ENCODE assay signal across 20 cellular contexts in the genomic region with DNA sequence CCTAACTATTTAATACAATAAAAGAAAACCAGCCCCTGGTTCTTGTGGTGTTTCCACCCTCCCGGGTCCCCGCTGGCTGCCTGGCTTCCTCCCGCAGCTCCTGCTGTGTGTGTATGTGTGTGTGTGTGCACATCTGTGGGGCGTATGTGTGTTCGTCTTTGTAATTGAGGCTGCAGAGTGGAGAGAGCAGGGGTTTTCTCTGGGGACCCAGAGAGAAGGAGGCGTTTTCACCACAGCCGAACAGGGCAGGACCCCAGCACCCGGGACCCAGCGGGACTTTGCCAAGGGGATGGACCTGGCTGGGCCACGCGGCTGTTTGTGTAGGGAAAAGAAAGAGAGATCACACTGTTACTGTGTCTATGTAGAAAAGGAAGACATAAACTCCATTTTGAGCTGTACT. TPM values are rescaled to one million over a fixed set of nuclear protein-coding genes. Genes with fewer than 3 reads are reported as not detected.
DNase-seq lines count a peak whose midpoint lies in the region; ATAC-seq lines count a peak whose summit lies in the region.
"Had no signal": no experiment of that assay in that cellular context is flagged by ENCODE, and none has a peak within 500 bp of the region (broad histone marks: within the 10 kb centered on the region; RNA-seq: fewer than 3 reads in every experiment).

No MANE protein-coding gene starts in this region.

- H3K36me3 ChIP-seq in mesodermal cell (ENCODE audit: control insufficient read depth, insufficient read depth, low read length), result no peaks in the 10 kb centered on the region
- H3K36me3 ChIP-seq: HAP-1 had no signal

- WGBS in mesodermal cell (ENCODE audit: insufficient coverage in 2 of 2), 2 experiments, result 30 to 50% methylated on average over 5 to 9 of the region's 11 CpGs

- intact Hi-C loops in cardiac septum (cut with DNase I) (loop anchor here (5.0 kb wide), 3 partner anchors 135 to 215 kb away; no protein-coding TSS in a partner anchor), left ventricle myocardium superior (cut with micrococcal nuclease) (no loop called here)

- DNase-seq in cardiac septum (ENCODE audit: low spot score) (peak; percentile 50), left ventricle myocardium superior (no peak), amniotic epithelial cell (ENCODE audit: low read depth) (peak; percentile 36), AML-193 (lab: John Stamatoyannopoulos, UW) (no peak)
- DNase-seq in stimulated activated CD4-positive, alpha-beta T cell treated with anti-CD3 and anti-CD28 coated beads, Interleukin-4, amount 100 ng/mL, for 4 hours, result no peak
- DNase-seq: activated CD8-positive, alpha-beta T cell treated with anti-CD3 and anti-CD28 coated beads, Interleukin-2, amount 10 ng/mL, durations not matched to agents 7 days and 5 days; NCI-H1105; NCI-H510A treated with DMSO at 0.1 percent for 48 hours; Right ventricle myocardium superior; stimulated activated CD8-positive, alpha-beta memory T cell treated with anti-CD3 and anti-CD28 coated beads, Interleukin-4, amount 100 ng/mL, for 48 hours; T1000 had no signal

- peak overlapping the region; percentile 82 for H3K27ac ChIP-seq in mesodermal cell (ENCODE audit: low read depth, low read length, severe bottlenecking)

- H3K9me3 ChIP-seq in mesodermal cell (ENCODE audit: control insufficient read depth, low read length), result no peaks in the 10 kb centered on the region
- H3K9me3 ChIP-seq: HAP-1 had no signal

- H3K4me1 ChIP-seq in mesodermal cell (ENCODE audit: control insufficient read depth, insufficient read depth, low read length, poor library complexity, severe bottlenecking), result peaks cover 58% of the 10 kb centered on the region

- peak overlapping the region; percentile 34 for H3K4me3 ChIP-seq in mesodermal cell (ENCODE audit: extremely low read depth, insufficient read depth, low read length, poor library complexity, severe bottlenecking)
- H3K4me3 ChIP-seq: HAP-1 had no signal

- ATAC-seq in left ventricle myocardium superior (no peak), GM19351 (IDR thresholded peaks at IDR 0.05; ENCODE audit: unreplicated experiment) (no peak), HG02610 (IDR thresholded peaks at IDR 0.05; ENCODE audit: unreplicated experiment) (no peak)
- ATAC-seq: activated CD8-positive, alpha-beta T cell treated with anti-CD3 and anti-CD28 coated beads, Interleukin-2, amount 10 ng/mL, durations not matched to agents 7 days and 5 days; activated naive CD4-positive, alpha-beta T cell treated with anti-CD3 and anti-CD28 coated beads, Interleukin-2, amount 50 U/mL, for 72 hours; esophagus mucosa had no signal

RNA-seq across cellular contexts. Expression of gene IGLL1, which starts 42.7 kb away (rescaled TPM):
- total RNA-seq in cardiac septum (not detected), left ventricle myocardium superior (not detected)
- polyA plus RNA-seq in mesodermal cell (2013, experiment 1 of 2), result not detected
- not detected for polyA plus RNA-seq in mesodermal cell (2013, experiment 2 of 2)
- total RNA-seq: activated CD8-positive, alpha-beta T cell treated with anti-CD3 and anti-CD28 coated beads, Interleukin-2, amount 10 ng/mL, durations not matched to agents 7 days and 5 days; activated naive CD4-positive, alpha-beta T cell treated with anti-CD3 and anti-CD28 coated beads, Interleukin-2, amount 50 U/mL, for 72 hours; chondrocyte; esophagus mucosa; lower leg skin; omental fat pad; Right ventricle myocardium superior had no signal

Comparison
In these comparisons a context has a peak if more than half of its experiments do, and no peak if none do; other contexts are left out.
1. DNase-seq: peak in cardiac septum (single experiment) and amniotic epithelial cell (single experiment); none in left ventricle myocardium superior (single experiment), stimulated activated CD4-positive, alpha-beta T cell treated with anti-CD3 and anti-CD28 coated beads, Interleukin-4, amount 100 ng/mL, for 4 hours (0 of 2) and AML-193 (0 of 2).